In the genomic region with DNA sequence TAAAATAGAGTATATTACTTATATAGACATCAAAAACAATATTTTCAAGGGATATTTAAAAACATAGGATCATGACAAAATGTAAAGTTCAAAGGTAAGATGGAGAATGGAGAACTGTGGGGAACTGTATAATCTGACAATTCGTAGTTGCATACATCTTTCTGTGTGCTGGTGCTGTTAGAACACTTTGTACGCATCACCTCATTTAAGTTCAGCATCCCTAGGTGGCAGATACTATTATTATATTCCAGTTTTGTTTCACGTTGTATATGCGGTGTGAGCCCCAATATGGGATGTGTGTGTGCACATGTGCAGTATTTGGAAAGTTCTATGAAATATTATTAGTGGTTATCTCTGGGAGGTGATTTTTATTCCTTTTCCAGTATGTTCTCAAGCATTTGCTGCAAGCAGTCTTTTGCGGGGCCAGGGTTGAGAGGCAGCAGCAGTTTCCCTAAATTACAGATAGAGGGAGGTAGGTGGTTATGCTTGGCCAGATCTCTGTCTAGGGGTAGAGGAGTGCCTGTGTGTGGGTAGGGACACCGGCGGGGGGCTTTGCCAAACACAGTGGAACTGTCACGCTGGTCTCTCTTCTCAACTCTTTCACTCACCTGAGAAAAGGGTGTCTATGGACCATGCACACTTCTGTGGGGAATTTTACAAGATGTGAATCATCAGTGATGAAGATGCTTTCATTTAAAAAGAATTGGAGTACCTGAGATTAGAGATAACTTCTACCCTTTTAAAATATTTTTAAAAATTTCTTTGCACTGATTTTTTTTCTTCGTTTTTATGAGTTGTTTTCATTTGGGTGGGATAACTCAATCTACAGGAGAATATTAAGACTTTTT, we compare ENCODE assay signal across 8 cellular contexts. TPM values are rescaled to one million over a fixed set of nuclear protein-coding genes. Genes with fewer than 3 reads are reported as not detected.
DNase-seq lines count a peak whose midpoint lies in the region; ATAC-seq and TF ChIP-seq lines count a peak whose summit lies in the region.

No MANE protein-coding gene starts in this region.

- no peak overlapping the region for H2AK5ac ChIP-seq in H9 (ENCODE audit: insufficient read length, low read length)

- H3K79me2 ChIP-seq in H9 (ENCODE audit: insufficient read depth, low read length), result no peaks in the 10 kb centered on the region

- no peak overlapping the region for H4K5ac ChIP-seq in H9 (ENCODE audit: insufficient read length, low read depth, low read length)

- intact Hi-C loops in activated T-helper 2 cell treated with anti-CD3 and anti-CD28 coated beads, Interferon-gamma antibody, Interleukin-2, Interleukin-4, amounts not matched to agents 10 μg/mL and 5 μg/mL and 100 μg/mL, durations not matched to agents 14 hours and 24 hours and 36 hours (cut with micrococcal nuclease), result loop anchor here (10.0 kb wide), 2 partner anchors 185 to 215 kb away; a partner anchor contains a TSS

- no peak overlapping the region for H3K14ac ChIP-seq in H9 (ENCODE audit: insufficient read depth, low read length)

- no peaks in the 10 kb centered on the region for H3K4me1 ChIP-seq in H9 (ENCODE audit: insufficient read depth, low read length)

- H2BK15ac ChIP-seq in H9 (ENCODE audit: low read depth, low read length), result no peak overlapping the region

- no peak overlapping the region for H3K4me2 ChIP-seq in H9 (ENCODE audit: insufficient read depth, insufficient read length, low read length)

- H3K27me3 ChIP-seq in H9 (ENCODE audit: insufficient read depth, low read length), result no peaks in the 10 kb centered on the region

- H3K36me3 Mint-ChIP-seq in H9 (ENCODE audit: insufficient read depth in 1 of 3, low read depth in 3 of 3), result no peaks in the 10 kb centered on the region
- no peaks in the 10 kb centered on the region for H3K36me3 Mint-ChIP-seq in activated T-helper 2 cell treated with anti-CD3 and anti-CD28 coated beads, Interferon-gamma antibody, Interleukin-2, Interleukin-4, amounts not matched to agents 10 μg/mL and 5 μg/mL and 100 μg/mL, durations not matched to agents 14 hours and 24 hours and 36 hours (ENCODE audit: low read depth)

- H3K9me3 ChIP-seq in H9 (ENCODE audit: control insufficient read depth, low read depth, low read length), result no peaks in the 10 kb centered on the region

- DNase-seq in Daoy (ENCODE audit: low read depth) (peak; percentile 14), H9 (peak; percentile 50), NCI-H748 (lab: John Stamatoyannopoulos, UW; ENCODE audit: unreplicated experiment) (peak; percentile 55), hepatic stellate cell (ENCODE audit: low spot score) (peak; percentile 49)
- peak; percentile 21 for DNase-seq in activated T-helper 2 cell treated with anti-CD3 and anti-CD28 coated beads, Interferon-gamma antibody, Interleukin-2, Interleukin-4, amounts not matched to agents 10 μg/mL and 5 μg/mL and 100 μg/mL, durations not matched to agents 14 hours and 24 hours and 36 hours (ENCODE audit: low spot score)
- peak; percentile 20 to 24 for DNase-seq in stimulated activated CD8-positive, alpha-beta memory T cell treated with anti-CD3 and anti-CD28 coated beads, Interleukin-7, amount 100 ng/mL, for 4 hours (ENCODE audit: low read depth in 2 of 2)

- H4K8ac ChIP-seq in H9 (replicated peaks; ENCODE audit: insufficient read length, low read depth, low read length), result no peak overlapping the region

- no peak overlapping the region for H3K27ac Mint-ChIP-seq in H9
- H3K27ac Mint-ChIP-seq in activated T-helper 2 cell treated with anti-CD3 and anti-CD28 coated beads, Interferon-gamma antibody, Interleukin-2, Interleukin-4, amounts not matched to agents 10 μg/mL and 5 μg/mL and 100 μg/mL, durations not matched to agents 14 hours and 24 hours and 36 hours, result no peak overlapping the region

- no peak overlapping the region for H3K4ac ChIP-seq in H9 (ENCODE audit: low read depth, low read length)

- H3K23me2 ChIP-seq in H9 (ENCODE audit: insufficient read length, low read depth, low read length, poor library complexity, severe bottlenecking), result no peaks in the 10 kb centered on the region

- H3K9me3 Mint-ChIP-seq in H9, result peaks cover 0 to 3% of the 10 kb centered on the region in 2 experiments; a peak in 1 of 5 replicates
- H3K9me3 Mint-ChIP-seq in activated T-helper 2 cell treated with anti-CD3 and anti-CD28 coated beads, Interferon-gamma antibody, Interleukin-2, Interleukin-4, amounts not matched to agents 10 μg/mL and 5 μg/mL and 100 μg/mL, durations not matched to agents 14 hours and 24 hours and 36 hours, result peaks cover 4% of the 10 kb centered on the region

- no peak overlapping the region for H3T11ph ChIP-seq in H9 (ENCODE audit: low read length)

- no peak overlapping the region for H2BK120ac ChIP-seq in H9 (ENCODE audit: low read depth, low read length, poor library complexity, severe bottlenecking)

- H2BK12ac ChIP-seq in H9 (ENCODE audit: insufficient read length, low read depth, low read length), result no peak overlapping the region

- H4K91ac ChIP-seq in H9 (ENCODE audit: insufficient read length, low read depth, low read length), result no peak overlapping the region

- no peak overlapping the region for H3K9ac ChIP-seq in H9 (ENCODE audit: extremely low read depth, insufficient read length, low read length)

- no peaks in the 10 kb centered on the region for H3K79me1 ChIP-seq in H9 (ENCODE audit: insufficient read depth, low read depth, low read length, poor library complexity, severe bottlenecking)

- peaks cover 13% of the 10 kb centered on the region for H3K27me3 Mint-ChIP-seq in H9 (ENCODE audit: low read depth)
- peaks cover 26% of the 10 kb centered on the region for H3K27me3 Mint-ChIP-seq in activated T-helper 2 cell treated with anti-CD3 and anti-CD28 coated beads, Interferon-gamma antibody, Interleukin-2, Interleukin-4, amounts not matched to agents 10 μg/mL and 5 μg/mL and 100 μg/mL, durations not matched to agents 14 hours and 24 hours and 36 hours (ENCODE audit: low read depth)

- H3K23ac ChIP-seq in H9 (ENCODE audit: insufficient read length, low read depth, low read length), result no peak overlapping the region

- no peak overlapping the region for H2BK5ac ChIP-seq in H9 (ENCODE audit: insufficient read length, low read length)

- H2BK20ac ChIP-seq in H9 (ENCODE audit: low read depth, low read length, poor library complexity, severe bottlenecking), result no peak overlapping the region

- H2AFZ ChIP-seq in H9 (ENCODE audit: low read length), result no peak overlapping the region

- 0 out of 4 replicates have a peak, but pooled peaks cover 0 to 2% of the 10 kb centered on the region in 2 experiments for H3K4me1 Mint-ChIP-seq in H9
- peaks cover 12% of the 10 kb centered on the region for H3K4me1 Mint-ChIP-seq in activated T-helper 2 cell treated with anti-CD3 and anti-CD28 coated beads, Interferon-gamma antibody, Interleukin-2, Interleukin-4, amounts not matched to agents 10 μg/mL and 5 μg/mL and 100 μg/mL, durations not matched to agents 14 hours and 24 hours and 36 hours (ENCODE audit: low read depth)

- H3K27ac ChIP-seq in H9 (ENCODE audit: insufficient read length, low read depth, low read length), result no peak overlapping the region

- no peak overlapping the region for H3K4me3 Mint-ChIP-seq in H9
- no peak overlapping the region for H3K4me3 Mint-ChIP-seq in activated T-helper 2 cell treated with anti-CD3 and anti-CD28 coated beads, Interferon-gamma antibody, Interleukin-2, Interleukin-4, amounts not matched to agents 10 μg/mL and 5 μg/mL and 100 μg/mL, durations not matched to agents 14 hours and 24 hours and 36 hours (ENCODE audit: low read depth)

- no peak for ATAC-seq in HG03097 (IDR thresholded peaks at IDR 0.05; ENCODE audit: low FRiP score, unreplicated experiment)
- ATAC-seq in GM18907 (IDR thresholded peaks at IDR 0.05; ENCODE audit: unreplicated experiment), result no peak

- no peak overlapping the region for H3K56ac ChIP-seq in H9 (ENCODE audit: insufficient read length, low read depth, low read length)

- TF ChIP-seq CTCF in H9 (conservative IDR thresholded peaks at IDR 0.05), result peak; percentile 72

- H4K20me1 ChIP-seq in H9 (ENCODE audit: control insufficient read depth, insufficient read depth, insufficient read length), result no peaks in the 10 kb centered on the region

- H3K18ac ChIP-seq in H9 (ENCODE audit: insufficient read length, low read depth, low read length), result no peak overlapping the region

- no CpG with 5 or more reads among the region's 9 CpGs for WGBS in H9 (ENCODE audit: extremely low coverage, insufficient read length, low lambda C conversion rate)

RNA-seq across cellular contexts. Expression of a gene that starts 55.6 kb away (rescaled TPM):
- total RNA-seq in Daoy (2014; rRNA removed; shearing (Covaris generic)), result 2.3 and 6.2 TPM in 2 replicates
- total RNA-seq in H9 (2021), result not detected in 2 replicates
- total RNA-seq in activated T-helper 2 cell treated with anti-CD3 and anti-CD28 coated beads, Interferon-gamma antibody, Interleukin-2, Interleukin-4, amounts not matched to agents 10 μg/mL and 5 μg/mL and 100 μg/mL, durations not matched to agents 14 hours and 24 hours and 36 hours, result 40.9 and 43.9 TPM in 2 replicates
